ENCODE assay signal across 8 cellular contexts in genomic region chr6:2542858-2543218, GRCh38.
DNase-seq lines count a peak whose midpoint lies in the region; ATAC-seq lines count a peak whose summit lies in the region.

No MANE protein-coding gene starts in this region.

- peak overlapping the region in 1 of 2 donors; percentile 66 for H3K27ac Mint-ChIP-seq in effector memory CD8-positive, alpha-beta T cell

- H3K27me3 Mint-ChIP-seq in effector memory CD8-positive, alpha-beta T cell: peaks cover 38 to 54% of the 10 kb centered on the region in 2 donors

- H3K9me3 Mint-ChIP-seq in effector memory CD8-positive, alpha-beta T cell: peaks cover 3 to 8% of the 10 kb centered on the region in 2 donors

- DNase-seq in stimulated activated CD4-positive, alpha-beta T cell treated with anti-CD3 and anti-CD28 coated beads, Interleukin-12 subunit alpha, Interleukin-12 subunit beta, amount 100 ng/mL, for 48 hours (ENCODE audit: low read depth in 2 of 3, low spot score in 1 of 3): peak; percentile 8 to 28 (median 16)
- DNase-seq in stimulated activated CD4-positive, alpha-beta T cell treated with anti-CD3 and anti-CD28 coated beads, Interleukin-4, amount 100 ng/mL, for 1 hour: no peak
- DNase-seq in OCI-M2 (lab: John Stamatoyannopoulos, UW; ENCODE audit: unreplicated experiment): peak; percentile 89
- DNase-seq in effector memory CD8-positive, alpha-beta T cell: peak; percentile 7 to 11 (median 10)
- peak; percentile 34 for DNase-seq in stimulated activated naive CD8-positive, alpha-beta T cell treated with anti-CD3 and anti-CD28 coated beads, Interleukin-15, Interleukin-2, amounts not matched to agents 100 U/mL and 50 U/mL, for 24 hours
- DNase-seq in globus pallidus (ENCODE audit: low spot score): no peak
- DNase-seq in NCI-H524 (lab: John Stamatoyannopoulos, UW): no peak

- peaks cover 20 to 23% of the 10 kb centered on the region in 2 donors for H3K4me1 Mint-ChIP-seq in effector memory CD8-positive, alpha-beta T cell (ENCODE audit: low read depth in 2 of 2)

- peak; percentile 63 for ATAC-seq in HG03060 (IDR thresholded peaks at IDR 0.05; ENCODE audit: low read depth, unreplicated experiment)
- ATAC-seq in effector memory CD8-positive, alpha-beta T cell (replicated peaks): peak; percentile 94
- ATAC-seq in stimulated activated naive CD8-positive, alpha-beta T cell treated with anti-CD3 and anti-CD28 coated beads, Interleukin-15, Interleukin-2, amounts not matched to agents 100 U/mL and 50 U/mL, for 24 hours: peak; percentile 88

- H3K36me3 Mint-ChIP-seq in effector memory CD8-positive, alpha-beta T cell (ENCODE audit: insufficient read depth): peaks cover 3% of the 10 kb centered on the region

- peak overlapping the region; percentile 53 for H3K4me3 Mint-ChIP-seq in effector memory CD8-positive, alpha-beta T cell

Comparison
In these comparisons a context has a peak if more than half of its experiments do, and no peak if none do; other contexts are left out.
1. DNase-seq: peak in stimulated activated CD4-positive, alpha-beta T cell treated with anti-CD3 and anti-CD28 coated beads, Interleukin-12 subunit alpha, Interleukin-12 subunit beta, amount 100 ng/mL, for 48 hours (3 of 3), OCI-M2 (single experiment), effector memory CD8-positive, alpha-beta T cell (3 of 3) and stimulated activated naive CD8-positive, alpha-beta T cell treated with anti-CD3 and anti-CD28 coated beads, Interleukin-15, Interleukin-2, amounts not matched to agents 100 U/mL and 50 U/mL, for 24 hours (single experiment); none in stimulated activated CD4-positive, alpha-beta T cell treated with anti-CD3 and anti-CD28 coated beads, Interleukin-4, amount 100 ng/mL, for 1 hour (single experiment), globus pallidus (single experiment) and NCI-H524 (0 of 2).
2. Peak in every context shown above with its lines, with median percentiles within 50 percentile points of each other: ATAC-seq.